8 cellular contexts compared by ENCODE assay signal in genomic region chr6:39029156-39030011, GRCh38. TPM values are rescaled to one million over a fixed set of nuclear protein-coding genes. Genes with fewer than 3 reads are reported as not detected.
A peak's percentile ranks its signal among the peaks of the same experiment; 100 is the strongest.
DNase-seq lines count a peak whose midpoint lies in the region; ATAC-seq, FAIRE-seq and TF ChIP-seq lines count a peak whose summit lies in the region.

No MANE protein-coding gene starts in this region.

- BruUV-seq in PC-9 (replicated peaks; lab: Mats Ljungman, UMichigan), result no TSS peak
- BruUV-seq in HepG2 (replicated peaks; lab: Mats Ljungman, UMichigan), result no TSS peak

- H2AFZ ChIP-seq in PC-9, result no peak overlapping the region
- no peak overlapping the region for H2AFZ ChIP-seq in HepG2 (ENCODE audit: low read length)

- H3K9me3 ChIP-seq in PC-9 (ENCODE audit: insufficient read depth, low read depth) (no peaks in the 10 kb centered on the region), HepG2 (ENCODE audit: low read length) (no peaks in the 10 kb centered on the region), ovary (no peaks in the 10 kb centered on the region)

- POLR2A ChIA-PET in PC-9 (lab: Charles Lee; ENCODE audit: unreplicated experiment) (no interaction called here), HepG2 (lab: Yijun Ruan, JAX) (interaction anchor here (0.6 kb wide), 1 partner anchor 208 kb away, joined by 3 read pairs; no protein-coding TSS in a partner anchor)

- H3K36me3 ChIP-seq in PC-9 (ENCODE audit: low read depth) (no peaks in the 10 kb centered on the region), HepG2 (replicated peaks in 1 of 2; ENCODE audit: control insufficient read depth in 1 of 2, insufficient read depth in 2 of 2, low read length in 2 of 2) (no peaks in the 10 kb centered on the region), ovary (no peaks in the 10 kb centered on the region)

- intact Hi-C loops in PC-9 (cut with micrococcal nuclease; ENCODE audit: unreplicated experiment) (loop anchor here (1.0 kb wide), 1 partner anchor 137 kb away; no protein-coding TSS in a partner anchor), HepG2 (cut with micrococcal nuclease; ENCODE audit: unreplicated experiment) (loop anchor here (10.0 kb wide), 1 partner anchor 75 kb away; no protein-coding TSS in a partner anchor), ovary (cut with DNase I) (no loop called here)

- CTCF ChIA-PET in PC-9 (lab: Charles Lee) (no interaction called here), HepG2 (lab: Yijun Ruan, JAX; ENCODE audit: low intra/inter-chr PET ratio, low total read pairs) (no interaction called here)

- no peaks in the 10 kb centered on the region for H3F3A ChIP-seq in PC-9 (ENCODE audit: insufficient read depth, low read depth)

- peak; percentile 59 for ATAC-seq in GM21515 (IDR thresholded peaks at IDR 0.05; ENCODE audit: unreplicated experiment)
- ATAC-seq in HepG2, result peak; percentile 100

- H4K20me1 ChIP-seq in PC-9 (ENCODE audit: insufficient read depth) (0 out of 2 replicates have a peak, but pooled peaks cover 4% of the 10 kb centered on the region), HepG2 (ENCODE audit: insufficient read depth, low read length) (no peaks in the 10 kb centered on the region)

- peak; percentile 84 for TF ChIP-seq CTCF in PC-9 (conservative IDR thresholded peaks at IDR 0.05)
- TF ChIP-seq CTCF in HepG2 (CRISPR knock-in tag; IDR thresholded peaks at IDR 0.05), result peak; percentile 74
- TF ChIP-seq CTCF in type B pancreatic cell (conservative IDR thresholded peaks at IDR 0.05), result peak; percentile 77
- TF ChIP-seq CTCF in ovary (IDR thresholded peaks at IDR 0.05), result no peak

- TF ChIP-seq RAD21 in HepG2 (CRISPR knock-in tag; IDR thresholded peaks at IDR 0.05), result no peak

- H3K4me1 ChIP-seq in PC-9 (replicated peaks; ENCODE audit: insufficient read depth) (no peaks in the 10 kb centered on the region), HepG2 (ENCODE audit: insufficient read depth, low read length) (no peaks in the 10 kb centered on the region), ovary (ENCODE audit: insufficient read depth) (no peaks in the 10 kb centered on the region)

- H3K9ac ChIP-seq in HepG2 (ENCODE audit: insufficient read depth, low read depth, low read length), result no peak overlapping the region

- H3K4me1 Mint-ChIP-seq in type B pancreatic cell (ENCODE audit: unreplicated experiment), result peaks cover 22% of the 10 kb centered on the region

- TF ChIP-seq POLR2A in HepG2 (IDR thresholded peaks at IDR 0.05; ENCODE audit: insufficient read depth in 1 of 2, low read depth in 2 of 2, low read length in 2 of 2) (no peak), ovary (IDR thresholded peaks at IDR 0.05) (no peak)

- TF ChIP-seq EP300 in HepG2 (IDR thresholded peaks at IDR 0.05; ENCODE audit: low read depth in 2 of 2, low read length in 2 of 2) (no peak), HepG2 (CRISPR knock-in tag; IDR thresholded peaks at IDR 0.05; ENCODE audit: borderline replicate concordance) (no peak), ovary (IDR thresholded peaks at IDR 0.05) (no peak)

- WGBS in HepG2 (ENCODE audit: low lambda C conversion rate), result 49% methylated on average over 13 of the region's 13 CpGs
- 74 to 83% (median 74%) methylated on average over 13 of the region's 13 CpGs for WGBS in ovary, 3 donors

- H3K4me3 ChIP-seq in PC-9 (no peak overlapping the region), HepG2 (replicated peaks in 1 of 3; ENCODE audit: insufficient read depth in 1 of 3, low read depth in 2 of 3, low read length in 3 of 3) (no peak overlapping the region), ovary (no peak overlapping the region)

- H3K79me2 ChIP-seq in PC-9 (ENCODE audit: low read depth), result no peaks in the 10 kb centered on the region
- no peaks in the 10 kb centered on the region for H3K79me2 ChIP-seq in HepG2 (ENCODE audit: insufficient read depth, low read length)

- peaks cover 85% of the 10 kb centered on the region for H3K27me3 ChIP-seq in PC-9 (ENCODE audit: insufficient read depth, low read depth)
- peaks cover 2 to 3% of the 10 kb centered on the region in 2 experiments; a peak in 1 of 5 replicates for H3K27me3 ChIP-seq in HepG2 (ENCODE audit: control insufficient read depth in 1 of 2, insufficient read depth in 2 of 2, low read length in 2 of 2)
- no peaks in the 10 kb centered on the region for H3K27me3 ChIP-seq in ovary

- H3K27ac ChIP-seq in PC-9, result no peak overlapping the region
- no peak overlapping the region for H3K27ac ChIP-seq in HepG2 (ENCODE audit: extremely low read length, insufficient read depth, low read length)
- no peak overlapping the region for H3K27ac ChIP-seq in ovary

- no peaks in the 10 kb centered on the region for H3K36me3 Mint-ChIP-seq in type B pancreatic cell

- H3K9me3 Mint-ChIP-seq in type B pancreatic cell, result no peaks in the 10 kb centered on the region

- FAIRE-seq in HepG2 (lab: Jason Lieb, UNC), result peak; percentile 63

- in situ Hi-C loops in HepG2 (cut with HindIII; ENCODE audit: extremely low pct_ligation_motif_present, low pct_unique_long_range_greater_than_20kb), result no loop called here

- H3K27me3 Mint-ChIP-seq in type B pancreatic cell, result peaks cover 37% of the 10 kb centered on the region

- H3K9me2 ChIP-seq in PC-9 (ENCODE audit: insufficient read depth), result no peaks in the 10 kb centered on the region; the same call in 1 of the 2 replicates

- DNase-seq in CD1c-positive myeloid dendritic cell (ENCODE audit: extremely low spot score) (peak; percentile 7), PC-9 (peak in 1 of 2 experiments; percentile 26), HepG2 (ENCODE audit: low spot score) (peak; percentile 22), type B pancreatic cell (ENCODE audit: extremely low spot score, unreplicated experiment) (no peak), NCI-H2029 treated with DMSO at 0.1 percent for 48 hours (lab: John Stamatoyannopoulos, UW) (no peak), ovary (no peak)
- peak; percentile 14 for DNase-seq in activated naive CD8-positive, alpha-beta T cell treated with anti-CD3 and anti-CD28 coated beads, Interleukin-2, amount 50 U/mL, for 16 hours (ENCODE audit: low read depth, low spot score)

- no peak overlapping the region for H3K27ac Mint-ChIP-seq in type B pancreatic cell

- H3K4me2 ChIP-seq in PC-9, result no peak overlapping the region
- no peak overlapping the region for H3K4me2 ChIP-seq in HepG2 (ENCODE audit: low read depth, low read length)

- H3K4me3 Mint-ChIP-seq in type B pancreatic cell, result no peak overlapping the region

TF ChIP-seq in HepG2, 621 proteins besides CTCF, POLR2A, EP300 and RAD21 (continues in another document):
- TF ChIP-seq NFRKB (IDR thresholded peaks at IDR 0.05) (no peak), CENPT (CRISPR knock-in tag; IDR thresholded peaks at IDR 0.05; ENCODE audit: low read depth) (no peak), ZNF572 (CRISPR knock-in tag; IDR thresholded peaks at IDR 0.05) (no peak), ZNF678 (CRISPR knock-in tag; IDR thresholded peaks at IDR 0.05) (no peak), FOXK2 (IDR thresholded peaks at IDR 0.05) (no peak)

RNA-seq across cellular contexts. Expression of gene GLP1R, which starts 19.2 kb away (rescaled TPM):
- total RNA-seq in PC-9 (2021) (not detected in 2 replicates), HepG2 (2016; rRNA removed; fragmentation: Illumina TruSeq; extraction: Trizol) (not detected in 2 replicates), type B pancreatic cell (ENCODE audit: low replicate concordance) (1.6 and 4.3 TPM in 2 replicates), ovary (not detected)
- not detected in 2 replicates for total RNA-seq in HepG2 (2016; cell fraction: cytosol; rRNA removed; fragmentation: Illumina TruSeq; extraction: Trizol; ENCODE audit: low read depth)
- not detected in 2 replicates for total RNA-seq in HepG2 (2016; cell fraction: insoluble cytoplasmic fraction; rRNA removed; fragmentation: Illumina TruSeq; extraction: Trizol)
- total RNA-seq in HepG2 (2016; cell fraction: membrane; rRNA removed; fragmentation: Illumina TruSeq; extraction: Trizol), result not detected in 2 replicates
- total RNA-seq in HepG2 (2016; cell fraction: nucleus; rRNA removed; fragmentation: Illumina TruSeq; extraction: Trizol), result not detected in 2 replicates
- polyA plus RNA-seq in HepG2 (2011; rRNA removed) (not detected in 2 replicates), ovary (under 1 TPM in 1 of 2 donors, not detected in 1; 0.08 TPM)
- not detected in 2 replicates for polyA plus RNA-seq in HepG2 (2011; cell fraction: cytosol; rRNA removed)
- polyA plus RNA-seq in HepG2 (2011; cell fraction: nucleus; rRNA removed), result not detected in 2 replicates
- not detected in 2 replicates for polyA plus RNA-seq in HepG2 (2012)
- polyA plus RNA-seq in HepG2 (2016; cell fraction: cytosol; fragmentation: Illumina TruSeq; extraction: Trizol; ENCODE audit: low read depth), result not detected in 2 replicates
- not detected in 2 replicates for polyA plus RNA-seq in HepG2 (2016; cell fraction: insoluble cytoplasmic fraction; fragmentation: Illumina TruSeq; extraction: Trizol; ENCODE audit: low read depth)
- polyA plus RNA-seq in HepG2 (2016; cell fraction: membrane; fragmentation: Illumina TruSeq; extraction: Trizol; ENCODE audit: low read depth), result not detected in 2 replicates
- not detected in 2 replicates for polyA plus RNA-seq in HepG2 (2016; cell fraction: nucleus; fragmentation: Illumina TruSeq; extraction: Trizol; ENCODE audit: insufficient read depth, low read depth)
- polyA minus RNA-seq in HepG2 (2011; rRNA and poly(A)+ RNA removed; ENCODE audit: low replicate concordance), result not detected in 2 replicates
- not detected in 2 replicates for polyA minus RNA-seq in HepG2 (2011; cell fraction: cytosol; rRNA and poly(A)+ RNA removed)
- not detected in 2 replicates for polyA minus RNA-seq in HepG2 (2011; cell fraction: nucleus; rRNA and poly(A)+ RNA removed)

Comparison
In these comparisons a context has a peak if more than half of its experiments do, and no peak if none do; other contexts are left out.
1. DNase-seq: peak in CD1c-positive myeloid dendritic cell (single experiment), activated naive CD8-positive, alpha-beta T cell treated with anti-CD3 and anti-CD28 coated beads, Interleukin-2, amount 50 U/mL, for 16 hours (single experiment) and HepG2 (single experiment); none in type B pancreatic cell (single experiment), NCI-H2029 treated with DMSO at 0.1 percent for 48 hours (single experiment) and ovary (0 of 5).
2. CTCF ChIP-seq: peak in PC-9 (single experiment), HepG2 (single experiment) and type B pancreatic cell (single experiment); none in ovary (0 of 3).
3. intact Hi-C loops: an anchor here in PC-9 (1.0 kb wide) and HepG2 (10.0 kb wide); none called in ovary.